1 cellular context compared by ENCODE assay signal in genomic region chr1:192272732-192273131, GRCh38.
TF ChIP-seq lines count a peak whose summit lies in the region.

No MANE protein-coding gene starts in this region.

TF ChIP-seq in H1, 55 proteins besides CTCF, POLR2A, EP300 and RAD21 (continued from another document):
- TF ChIP-seq RFX5 (IDR thresholded peaks at IDR 0.05; ENCODE audit: borderline replicate concordance, low read depth, low read length) (no peak), TAF1 (IDR thresholded peaks at IDR 0.05; ENCODE audit: low read depth, low read length) (no peak), KDM4A (IDR thresholded peaks at IDR 0.05; ENCODE audit: low read depth, low read length, severe bottlenecking) (no peak), ZNF274 (IDR thresholded peaks at IDR 0.05; ENCODE audit: borderline replicate concordance, extremely low read depth, low read length) (no peak), KDM5A (IDR thresholded peaks at IDR 0.05; ENCODE audit: low read length) (no peak), CHD7 (IDR thresholded peaks at IDR 0.05; ENCODE audit: insufficient replicate concordance, low read length) (no peak), SIRT6 (IDR thresholded peaks at IDR 0.05; ENCODE audit: low read length) (no peak)
